ENCODE assay signal across 8 cellular contexts in genomic region chr11:22703040-22703439, GRCh38. TPM values are rescaled to one million over a fixed set of nuclear protein-coding genes. Genes with fewer than 3 reads are reported as not detected.
DNase-seq lines count a peak whose midpoint lies in the region; ATAC-seq, FAIRE-seq and TF ChIP-seq lines count a peak whose summit lies in the region.

No MANE protein-coding gene starts in this region.

- ATAC-seq in GM19463 (IDR thresholded peaks at IDR 0.05; ENCODE audit: unreplicated experiment) (peak; percentile 40), HG03439 (IDR thresholded peaks at IDR 0.05; ENCODE audit: unreplicated experiment) (no peak)

- H4K5ac ChIP-seq in H1 (ENCODE audit: insufficient read length, low read depth, low read length), result no peak overlapping the region

- no peaks in the 10 kb centered on the region for H3K79me2 ChIP-seq in H1 (ENCODE audit: control insufficient read depth in 1 of 2, insufficient read depth in 2 of 2, low read length in 2 of 2)

- H3K4ac ChIP-seq in H1 (replicated peaks; ENCODE audit: insufficient read length, low read depth, low read length), result no peak overlapping the region

- no peaks in the 10 kb centered on the region for H3K79me1 ChIP-seq in H1 (ENCODE audit: low read depth, low read length)

- no peak overlapping the region for H4K8ac ChIP-seq in H1 (ENCODE audit: extremely low read depth, insufficient read depth, low read length)

- DNase-seq in AG08396 (ENCODE audit: low spot score) (peak; percentile 10), NCI-H526 (lab: John Stamatoyannopoulos, UW) (peak; percentile 79 to 84), H1 (ENCODE audit: low read depth in 1 of 2, low spot score in 2 of 2) (no peak), posterior cingulate gyrus (no peak), NOMO-1 treated with DMSO at 0.1 percent for 48 hours (lab: John Stamatoyannopoulos, UW; ENCODE audit: unreplicated experiment) (no peak)

- H2BK20ac ChIP-seq in H1 (ENCODE audit: low read length), result no peak overlapping the region

- no peak for TF ChIP-seq POLR2A in H1 (IDR thresholded peaks at IDR 0.05; ENCODE audit: control extremely low read depth in 1 of 2, low read depth in 2 of 2, low read length in 2 of 2)

- H4K20me1 ChIP-seq in H1 (replicated peaks in 1 of 2; ENCODE audit: control insufficient read depth in 1 of 2, insufficient read depth in 2 of 2, low read length in 2 of 2), result no peaks in the 10 kb centered on the region

- H3K56ac ChIP-seq in H1 (replicated peaks; ENCODE audit: insufficient read length, low read depth, low read length), result no peak overlapping the region

- peak; percentile 32 for FAIRE-seq in H1 (lab: Jason Lieb, UNC)

- H2BK5ac ChIP-seq in H1 (ENCODE audit: low read depth, low read length), result no peak overlapping the region

- no peak for TF ChIP-seq RAD21 in H1 (IDR thresholded peaks at IDR 0.05 in 1 of 2, conservative IDR thresholded peaks at IDR 0.05 in 1 of 2; ENCODE audit: low read depth in 2 of 2, low read length in 2 of 2)

- H3K4me1 ChIP-seq in H1 (replicated peaks in 1 of 4; ENCODE audit: control insufficient read depth in 3 of 4, insufficient read depth in 4 of 4, low read length in 3 of 4) (0 out of 7 replicates have a peak, but pooled peaks cover 0 to 3% (median 0%) of the 10 kb centered on the region in 4 experiments), neuron (ENCODE audit: insufficient read depth, low read length) (peaks cover 17% of the 10 kb centered on the region)

- H3K36me3 ChIP-seq in H1 (ENCODE audit: control insufficient read depth in 2 of 4, insufficient read depth in 4 of 4, low read length in 3 of 4), result no peaks in the 10 kb centered on the region
- no peaks in the 10 kb centered on the region for H3K36me3 ChIP-seq in neuron (ENCODE audit: insufficient read depth, low read length)

- H3K4me3 ChIP-seq in H1 (ENCODE audit: extremely low read depth in 1 of 4, insufficient read depth in 2 of 4, low read depth in 3 of 4, low read length in 4 of 4), result no peak overlapping the region
- no peak overlapping the region for H3K4me3 ChIP-seq in neuron (ENCODE audit: low read length)

- H3K14ac ChIP-seq in H1 (ENCODE audit: insufficient read length), result no peak overlapping the region

- TF ChIP-seq EP300 in H1 (IDR thresholded peaks at IDR 0.05; ENCODE audit: borderline replicate concordance in 1 of 2, low read depth in 2 of 2, low read length in 2 of 2), result no peak

- H2AFZ ChIP-seq in H1 (ENCODE audit: low read length) (peak overlapping the region; percentile 35; the same call in 1 of the 2 replicates), neuron (ENCODE audit: low read depth, low read length) (peak overlapping the region; percentile 75)

- 89% methylated on average over 3 of the region's 3 CpGs; no CpG with 5 or more reads in 1 of the 2 experiments for WGBS in H1 (ENCODE audit: extremely low coverage in 1 of 2, insufficient coverage in 1 of 2, insufficient read length in 1 of 2, insufficient replicate concordance in 2 of 2, low coverage in 1 of 2, low lambda C conversion rate in 2 of 2, missing lambda C conversion rate in 1 of 2), 2 experiments

- H2BK12ac ChIP-seq in H1 (ENCODE audit: low read depth, low read length), result no peak overlapping the region

- no peak overlapping the region for H2BK120ac ChIP-seq in H1 (replicated peaks; ENCODE audit: low read depth, low read length)

- intact Hi-C loops in posterior cingulate gyrus (cut with DNase I), result no loop called here

- H4K91ac ChIP-seq in H1 (replicated peaks; ENCODE audit: insufficient read length, low read length), result no peak overlapping the region

- H3K27ac ChIP-seq in H1 (ENCODE audit: low read depth, low read length), result no peak overlapping the region

- no peak overlapping the region; a peak in 1 of 4 replicates for H3K4me2 ChIP-seq in H1 (ENCODE audit: insufficient read depth in 1 of 2, low read depth in 2 of 2, low read length in 2 of 2)

- H3K9me3 ChIP-seq in H1 (ENCODE audit: insufficient read depth in 2 of 2, low read depth in 1 of 2, low read length in 1 of 2) (no peaks in the 10 kb centered on the region), neuron (ENCODE audit: low read length) (no peaks in the 10 kb centered on the region)

- H3K27me3 ChIP-seq in H1 (replicated peaks in 1 of 4; ENCODE audit: control insufficient read depth in 3 of 4, extremely low read depth in 1 of 4, insufficient read depth in 3 of 4, low read length in 3 of 4), result no peaks in the 10 kb centered on the region
- no peaks in the 10 kb centered on the region for H3K27me3 ChIP-seq in neuron (ENCODE audit: insufficient read depth, low read length)

- no peak for TF ChIP-seq CTCF in H1 (IDR thresholded peaks at IDR 0.05; ENCODE audit: control extremely low read depth in 1 of 3, insufficient read depth in 1 of 3, low read depth in 1 of 3, low read length in 3 of 3)

- POLR2A ChIA-PET in H1 (lab: Charles Lee; ENCODE audit: partially characterized antibody), result no interaction called here

- H2BK15ac ChIP-seq in H1 (ENCODE audit: low read length), result no peak overlapping the region

- H3K9ac ChIP-seq in H1 (replicated peaks in 1 of 4; ENCODE audit: extremely low read depth in 1 of 4, low read depth in 3 of 4, low read length in 3 of 4), result no peak overlapping the region

- no peaks in the 10 kb centered on the region for H3K23me2 ChIP-seq in H1 (ENCODE audit: low read depth, low read length)

- no peak overlapping the region for H3K18ac ChIP-seq in H1 (ENCODE audit: extremely low read depth, low read length)

- no peak overlapping the region for H3K23ac ChIP-seq in H1 (ENCODE audit: insufficient read length)

- CTCF ChIA-PET in H1 (lab: Charles Lee; ENCODE audit: partially characterized antibody), result interaction anchor here (1.1 kb wide), 1 partner anchor 11 kb away, joined by 3 read pairs; no protein-coding TSS in a partner anchor

- H2AK5ac ChIP-seq in H1 (ENCODE audit: low read depth, low read length), result no peak overlapping the region

TF ChIP-seq in H1, 55 proteins besides CTCF, POLR2A, EP300 and RAD21:
- TF ChIP-seq RNF2 (IDR thresholded peaks at IDR 0.05; ENCODE audit: borderline replicate concordance, low read depth, low read length, missing control alignments, poor library complexity, severe bottlenecking) (no peak), SIRT6 (IDR thresholded peaks at IDR 0.05; ENCODE audit: low read length) (no peak), BCL11A (IDR thresholded peaks at IDR 0.05; ENCODE audit: low read depth in 2 of 2, low read length in 2 of 2) (no peak), SUZ12 (IDR thresholded peaks at IDR 0.05; ENCODE audit: low read length) (no peak), JUN (IDR thresholded peaks at IDR 0.05; ENCODE audit: low read depth, low read length) (0 out of 2 replicates have a peak, but pooled peaks have one; percentile 35), ZNF274 (IDR thresholded peaks at IDR 0.05; ENCODE audit: borderline replicate concordance, extremely low read depth, low read length) (no peak), CTBP2 (IDR thresholded peaks at IDR 0.05; ENCODE audit: borderline replicate concordance, insufficient read depth, insufficient read length, low read length) (no peak), JUND (IDR thresholded peaks at IDR 0.05; ENCODE audit: low read length) (peak; percentile 61; the same call in 1 of the 2 replicates), RXRA (IDR thresholded peaks at IDR 0.05; ENCODE audit: insufficient read depth, low read depth, low read length) (no peak), SAP30 (IDR thresholded peaks at IDR 0.05; ENCODE audit: insufficient read depth, insufficient replicate concordance, low read length) (no peak), EZH2 (IDR thresholded peaks at IDR 0.05; ENCODE audit: low read depth, low read length, severe bottlenecking) (no peak), USF2 (IDR thresholded peaks at IDR 0.05; ENCODE audit: low read length) (no peak), MAFK (IDR thresholded peaks at IDR 0.05; ENCODE audit: low read depth, low read length) (no peak), KDM5A (IDR thresholded peaks at IDR 0.05; ENCODE audit: low read length) (no peak)

RNA-seq across cellular contexts. Expression of gene GAS2, which starts 36.6 kb away (rescaled TPM):
- 1.5 and 1.7 TPM in 2 replicates for total RNA-seq in H1 (2021; fragmentation: NEBNext Ultra II Directional; extraction: Animal tissue kit (Norgen Biotek cat#: 25700))
- 0.70 and 0.71 TPM in 2 replicates for polyA plus RNA-seq in H1 (2011; rRNA removed)
- 1.5 TPM for polyA plus RNA-seq in H1 (2011; cell fraction: cytosol; rRNA removed)
- polyA plus RNA-seq in H1 (2011; cell fraction: nucleus; rRNA removed), result 1.6 TPM
- polyA plus RNA-seq in H1 (2012, experiment 1 of 2), result 1.1 to 2.2 TPM (median 1.6 TPM) in 4 replicates
- polyA plus RNA-seq in H1 (2012, experiment 2 of 2), result 0.60 TPM
- 1.2 TPM for polyA plus RNA-seq in H1 (2013, experiment 1 of 2)
- 0.94 TPM for polyA plus RNA-seq in H1 (2013, experiment 2 of 2)
- 3.2 and 4.0 TPM in 2 replicates for polyA minus RNA-seq in H1 (2011; rRNA and poly(A)+ RNA removed)
- not detected for polyA minus RNA-seq in H1 (2011; cell fraction: cytosol; rRNA and poly(A)+ RNA removed)
- polyA minus RNA-seq in H1 (2011; cell fraction: nucleus; rRNA and poly(A)+ RNA removed), result 9.8 TPM

Comparison
In these comparisons a context has a peak if more than half of its experiments do, and no peak if none do; other contexts are left out.
1. DNase-seq: peak in AG08396 (single experiment) and NCI-H526 (2 of 2); none in H1 (0 of 2), posterior cingulate gyrus (0 of 10) and NOMO-1 treated with DMSO at 0.1 percent for 48 hours (single experiment).